24 cellular contexts compared by ENCODE assay signal in the genomic region with DNA sequence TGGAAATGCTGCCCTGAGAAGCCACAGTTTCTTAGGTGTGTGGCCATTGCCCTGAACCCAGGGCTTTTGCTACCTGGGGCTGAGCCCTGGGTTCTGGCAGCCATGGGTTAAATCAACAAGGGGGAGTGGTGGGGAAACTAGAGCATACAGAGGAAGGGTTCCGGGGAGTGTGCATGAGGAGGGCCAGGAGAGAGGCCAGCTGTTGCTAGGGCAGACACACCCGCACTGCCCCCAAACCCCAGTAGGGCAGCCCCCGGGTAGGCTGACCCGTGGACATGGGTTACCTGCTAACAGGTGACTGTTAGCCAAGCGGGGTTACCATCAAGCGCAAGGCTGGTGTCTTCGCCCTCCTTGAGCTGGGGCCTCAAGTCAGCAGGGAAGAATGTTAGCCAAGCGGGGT. TPM values are rescaled to one million over a fixed set of nuclear protein-coding genes. Genes with fewer than 3 reads are reported as not detected.
"Had no signal": no experiment of that assay in that cellular context is flagged by ENCODE, and none has a peak within 500 bp of the region (broad histone marks: within the 10 kb centered on the region; RNA-seq: fewer than 3 reads in every experiment).

No MANE protein-coding gene starts in this region.

- DNase-seq: activated CD4-positive, alpha-beta memory T cell treated with anti-CD3 and anti-CD28 coated beads, Interleukin-2, amount 10 ng/mL, durations not matched to agents 7 days and 5 days; activated CD4-positive, alpha-beta T cell treated with anti-CD3 and anti-CD28 coated beads, Interleukin-2, amount 10 ng/mL, durations not matched to agents 24 days and 14 days; amygdala; effector CD4-positive, alpha-beta T cell; foreskin melanocyte; kidney glomerular epithelial cell; left lung; naive thymus-derived CD8-positive, alpha-beta T cell; retina; sigmoid colon; stimulated activated CD4-positive, alpha-beta T cell treated with anti-CD3 and anti-CD28 coated beads, Interleukin-2, amount 100 ng/mL, for 48 hours; stimulated activated CD8-positive, alpha-beta memory T cell treated with anti-CD3 and anti-CD28 coated beads, Interleukin-4, amount 100 ng/mL, for 48 hours; stimulated activated naive CD8-positive, alpha-beta T cell treated with anti-CD3 and anti-CD28 coated beads, Interleukin-15, Interleukin-2, amounts not matched to agents 100 U/mL and 50 U/mL, for 24 hours; T-helper 1 cell; T1000 had no signal

- ATAC-seq: esophagus mucosa; left lung; naive thymus-derived CD8-positive, alpha-beta T cell; stimulated activated naive CD8-positive, alpha-beta T cell treated with anti-CD3 and anti-CD28 coated beads, Interleukin-15, Interleukin-2, amounts not matched to agents 100 U/mL and 50 U/mL, for 24 hours had no signal

- H3K4me3 ChIP-seq: cardiac muscle cell, hepatocyte, left lung, lung, sigmoid colon, smooth muscle cell had no signal

- H3K4me1 ChIP-seq: left lung had no signal

- H3K9me3 ChIP-seq: left lung, sigmoid colon had no signal

- H3K4me3 Mint-ChIP-seq: activated CD4-positive, alpha-beta memory T cell treated with anti-CD3 and anti-CD28 coated beads, Interleukin-2, amount 10 ng/mL, durations not matched to agents 7 days and 5 days; activated CD4-positive, alpha-beta T cell treated with anti-CD3 and anti-CD28 coated beads, Interleukin-2, amount 10 ng/mL, durations not matched to agents 24 days and 14 days; activated T-helper 1 cell treated with anti-CD3 and anti-CD28 coated beads, Interleukin-12 subunit alpha, Interleukin-12 subunit beta, Interleukin-2, Interleukin-4 antibody, amounts not matched to agents 30 ng/mL and 10 ng/mL and 1 ng/mL, durations not matched to agents 14 hours and 24 hours and 36 hours; dendritic cell treated with granulocyte-macrophage colony-stimulating factor and Interleukin-4, amounts not matched to agents 40 ng/mL and 50 ng/mL, for 4 days; naive thymus-derived CD8-positive, alpha-beta T cell had no signal

- H3K27ac ChIP-seq: cardiac muscle cell, hepatocyte, left lung had no signal

- H3K27ac Mint-ChIP-seq: activated CD4-positive, alpha-beta memory T cell treated with anti-CD3 and anti-CD28 coated beads, Interleukin-2, amount 10 ng/mL, durations not matched to agents 7 days and 5 days; activated CD4-positive, alpha-beta T cell treated with anti-CD3 and anti-CD28 coated beads, Interleukin-2, amount 10 ng/mL, durations not matched to agents 24 days and 14 days; activated T-helper 1 cell treated with anti-CD3 and anti-CD28 coated beads, Interleukin-12 subunit alpha, Interleukin-12 subunit beta, Interleukin-2, Interleukin-4 antibody, amounts not matched to agents 30 ng/mL and 10 ng/mL and 1 ng/mL, durations not matched to agents 14 hours and 24 hours and 36 hours; dendritic cell treated with granulocyte-macrophage colony-stimulating factor and Interleukin-4, amounts not matched to agents 40 ng/mL and 50 ng/mL, for 4 days; progenitor cell of endocrine pancreas had no signal

- H3K36me3 ChIP-seq: cardiac muscle cell, left lung, sigmoid colon had no signal

- H3K9me3 Mint-ChIP-seq: activated CD4-positive, alpha-beta memory T cell treated with anti-CD3 and anti-CD28 coated beads, Interleukin-2, amount 10 ng/mL, durations not matched to agents 7 days and 5 days; activated CD4-positive, alpha-beta T cell treated with anti-CD3 and anti-CD28 coated beads, Interleukin-2, amount 10 ng/mL, durations not matched to agents 24 days and 14 days; activated T-helper 1 cell treated with anti-CD3 and anti-CD28 coated beads, Interleukin-12 subunit alpha, Interleukin-12 subunit beta, Interleukin-2, Interleukin-4 antibody, amounts not matched to agents 30 ng/mL and 10 ng/mL and 1 ng/mL, durations not matched to agents 14 hours and 24 hours and 36 hours; dendritic cell treated with granulocyte-macrophage colony-stimulating factor and Interleukin-4, amounts not matched to agents 40 ng/mL and 50 ng/mL, for 4 days; naive thymus-derived CD8-positive, alpha-beta T cell had no signal

- H3K27me3 ChIP-seq: cardiac muscle cell, hepatocyte had no signal

- H3K36me3 Mint-ChIP-seq: naive thymus-derived CD8-positive, alpha-beta T cell had no signal

RNA-seq across cellular contexts. Expression of gene ARHGEF4, which starts 14.8 kb away (rescaled TPM):
- total RNA-seq: endothelial cell of umbilical vein had no signal
- polyA plus RNA-seq: endothelial cell of umbilical vein had no signal
